In genomic region chr7:128530855-128531104, GRCh38 we compare ENCODE assay signal across 8 cellular contexts. TPM values are rescaled to one million over a fixed set of nuclear protein-coding genes. Genes with fewer than 3 reads are reported as not detected.
DNase-seq lines count a peak whose midpoint lies in the region; ATAC-seq, FAIRE-seq and TF ChIP-seq lines count a peak whose summit lies in the region.

No MANE protein-coding gene starts in this region.

- H3K27ac ChIP-seq in OCI-LY7 (ENCODE audit: low read depth, low read length, poor library complexity, severe bottlenecking) (peak overlapping the region; percentile 67), skeletal muscle tissue (ENCODE audit: low read depth, low read length) (peak overlapping the region; percentile 83)

- peaks cover 22% of the 10 kb centered on the region for H3K36me3 ChIP-seq in OCI-LY7 (ENCODE audit: insufficient read depth, low read length)
- H3K36me3 ChIP-seq in skeletal muscle tissue (ENCODE audit: control insufficient read depth in 3 of 3, insufficient read depth in 3 of 3, low read length in 3 of 3) = no peaks in the 10 kb centered on the region

- no peak for DNase-seq in OCI-LY7 (ENCODE audit: low spot score)
- no peak for DNase-seq in fibroblast of pulmonary artery (ENCODE audit: low read depth)
- no peak for DNase-seq in T-helper 2 cell treated with Interferon-gamma antibody and Interleukin-4, amounts not matched to agents 5 μg/mL and 100 μg/mL, for 36 hours (ENCODE audit: low spot score)
- no peak for DNase-seq in GM19239 (ENCODE audit: insufficient read length, low spot score)
- DNase-seq in NCI-H2029 treated with DMSO at 0.1 percent for 48 hours (lab: John Stamatoyannopoulos, UW) = no peak

- CTCF ChIA-PET in OCI-LY7 (lab: Charles Lee; ENCODE audit: unreplicated experiment) = no interaction called here

- no peak overlapping the region for H3K4me3 Mint-ChIP-seq in T-helper 2 cell treated with Interferon-gamma antibody and Interleukin-4, amounts not matched to agents 5 μg/mL and 100 μg/mL, for 36 hours

- H3K4me1 ChIP-seq in OCI-LY7 (ENCODE audit: insufficient read depth, low read length, poor library complexity, severe bottlenecking) (peaks cover 16% of the 10 kb centered on the region), skeletal muscle tissue (ENCODE audit: control insufficient read depth in 3 of 3, insufficient read depth in 3 of 3, low read length in 3 of 3) (peaks cover 5 to 12% (median 8%) of the 10 kb centered on the region in 3 donors)

- H3K36me3 Mint-ChIP-seq in T-helper 2 cell treated with Interferon-gamma antibody and Interleukin-4, amounts not matched to agents 5 μg/mL and 100 μg/mL, for 36 hours (ENCODE audit: low read depth) = peaks cover 18% of the 10 kb centered on the region

- TF ChIP-seq CTCF in OCI-LY7 (conservative IDR thresholded peaks at IDR 0.05; ENCODE audit: low read length) (no peak), fibroblast of pulmonary artery (IDR thresholded peaks at IDR 0.05; ENCODE audit: low read length, missing control alignments) (no peak)

- H3K9ac ChIP-seq in skeletal muscle tissue (ENCODE audit: low read depth in 1 of 3, low read length in 3 of 3) = peak overlapping the region in 2 of 3 donors; percentile 67 to 79

- no peaks in the 10 kb centered on the region for H3K9me2 ChIP-seq in OCI-LY7 (ENCODE audit: insufficient read depth, low read length)

- H3K4me2 ChIP-seq in OCI-LY7 (ENCODE audit: low read length) = peak overlapping the region; percentile 98

- POLR2A ChIA-PET in OCI-LY7 (lab: Charles Lee) = no interaction called here

- intact Hi-C loops in OCI-LY7 (cut with micrococcal nuclease; ENCODE audit: unreplicated experiment) = no loop called here

- ATAC-seq in HG03135 (IDR thresholded peaks at IDR 0.05; ENCODE audit: unreplicated experiment) = no peak

- H2AFZ ChIP-seq in OCI-LY7 (ENCODE audit: low read length) = peak overlapping the region; percentile 55; the same call in 1 of the 2 replicates

- no peaks in the 10 kb centered on the region for H3K9me3 Mint-ChIP-seq in T-helper 2 cell treated with Interferon-gamma antibody and Interleukin-4, amounts not matched to agents 5 μg/mL and 100 μg/mL, for 36 hours

- H3K9me3 ChIP-seq in OCI-LY7 (ENCODE audit: low read length) (no peaks in the 10 kb centered on the region), skeletal muscle tissue (ENCODE audit: control insufficient read depth in 3 of 3, low read length in 3 of 3) (no peaks in the 10 kb centered on the region)

- TF ChIP-seq POLR2A in GM15510 (IDR thresholded peaks at IDR 0.05; ENCODE audit: borderline replicate concordance, extremely low read depth, insufficient read length) = peak; percentile 73

- no peaks in the 10 kb centered on the region for H3K27me3 ChIP-seq in skeletal muscle tissue (ENCODE audit: control insufficient read depth in 3 of 3, insufficient read depth in 3 of 3, low read length in 3 of 3)

- H3K4me1 Mint-ChIP-seq in T-helper 2 cell treated with Interferon-gamma antibody and Interleukin-4, amounts not matched to agents 5 μg/mL and 100 μg/mL, for 36 hours (ENCODE audit: low read depth) = peaks cover 29% of the 10 kb centered on the region

- H3K79me2 ChIP-seq in OCI-LY7 (ENCODE audit: insufficient read depth, low read depth, low read length) = peaks cover 29% of the 10 kb centered on the region

- H3K27ac Mint-ChIP-seq in T-helper 2 cell treated with Interferon-gamma antibody and Interleukin-4, amounts not matched to agents 5 μg/mL and 100 μg/mL, for 36 hours = no peak overlapping the region

- BruUV-seq in OCI-LY7 (replicated peaks; lab: Mats Ljungman, UMichigan) = no TSS peak

- H3K4me3 ChIP-seq in OCI-LY7 (ENCODE audit: low read depth, low read length, poor library complexity, severe bottlenecking) = peak overlapping the region; percentile 91
- H3K4me3 ChIP-seq in fibroblast of pulmonary artery (replicated peaks; ENCODE audit: low read depth, low read length) = peak overlapping the region; percentile 68
- peak overlapping the region in 2 of 3 donors; percentile 61 to 66 for H3K4me3 ChIP-seq in skeletal muscle tissue (ENCODE audit: low read length in 3 of 3)

- no peaks in the 10 kb centered on the region for H3K27me3 Mint-ChIP-seq in T-helper 2 cell treated with Interferon-gamma antibody and Interleukin-4, amounts not matched to agents 5 μg/mL and 100 μg/mL, for 36 hours (ENCODE audit: low read depth)

- no peaks in the 10 kb centered on the region for H4K20me1 ChIP-seq in OCI-LY7 (ENCODE audit: insufficient read depth, low read length)

- no peak for FAIRE-seq in GM19239 (lab: Jason Lieb, UNC)

RNA-seq across cellular contexts. Expression of gene METTL2B, which starts 54.2 kb away (rescaled TPM):
- 25.4 and 27.8 TPM in 2 replicates for total RNA-seq in OCI-LY7 (2014; rRNA removed; shearing (Covaris generic))
- 35.4 and 40.7 TPM in 2 replicates for total RNA-seq in OCI-LY7 (2022)
- 15.7 TPM for total RNA-seq in skeletal muscle tissue
